8 cellular contexts compared by ENCODE assay signal in genomic region chr19:16828990-16829821, GRCh38. TPM values are rescaled to one million over a fixed set of nuclear protein-coding genes. Genes with fewer than 3 reads are reported as not detected.
A peak's percentile ranks its signal among the peaks of the same experiment; 100 is the strongest.
DNase-seq lines count a peak whose midpoint lies in the region; ATAC-seq and TF ChIP-seq lines count a peak whose summit lies in the region.

TSS of gene SIN3B (plus strand) at chr19:16829398. CDS start at chr19:16829421, 23 bp downstream.

- peak within 1 kb of the TSS; percentile 81 for H3K9ac ChIP-seq in parathyroid adenoma

- intact Hi-C loops in T-helper 1 cell treated with Interleukin-12 subunit alpha and Interleukin-12 subunit beta and Interleukin-4 antibody, amounts not matched to agents 30 ng/mL and 1 ng/mL, for 36 hours (cut with micrococcal nuclease), result loop anchor here (1.0 to 2.0 kb wide), 5 partner anchors 68 to 464 kb away; partner anchors contain the start of genes BABAM1, C19orf44, CALR3 and MED26

- peak within 1 kb of the TSS; percentile 71 for H2AFZ ChIP-seq in parathyroid adenoma

- peak within 1 kb of the TSS; percentile 49 for H3K4me3 ChIP-seq in CD4-positive, CD25-positive, alpha-beta regulatory T cell (ENCODE audit: low read depth, low read length)
- H3K4me3 ChIP-seq in cardiac muscle cell (peak within 1 kb of the TSS; percentile 81), parathyroid adenoma (ENCODE audit: low read depth, low read length) (peak within 1 kb of the TSS; percentile 74), thymus (ENCODE audit: low read length) (peak within 1 kb of the TSS; percentile 82)

- H3K4me1 ChIP-seq in CD4-positive, CD25-positive, alpha-beta regulatory T cell (ENCODE audit: control insufficient read depth, insufficient read depth, low read length, poor library complexity, severe bottlenecking), result peaks cover 23% of the 10 kb centered on the region
- peaks cover 2% of the 10 kb centered on the region for H3K4me1 ChIP-seq in cardiac muscle cell (ENCODE audit: low read depth)
- peaks cover 16% of the 10 kb centered on the region for H3K4me1 ChIP-seq in parathyroid adenoma
- H3K4me1 ChIP-seq in thymus (ENCODE audit: control insufficient read depth, insufficient read depth, low read length), result peaks cover 3% of the 10 kb centered on the region

- peak within 1 kb of the TSS; percentile 65 to 88 (median 80) for H3K27ac Mint-ChIP-seq in CD4-positive, CD25-positive, alpha-beta regulatory T cell

- peak within 1 kb of the TSS; percentile 62 for H3K27ac ChIP-seq in CD4-positive, CD25-positive, alpha-beta regulatory T cell (ENCODE audit: insufficient read depth, low read length, poor library complexity, severe bottlenecking)
- H3K27ac ChIP-seq in adipose tissue (ENCODE audit: low read depth, low read length) (no peak within 1 kb of the TSS), cardiac muscle cell (no peak within 1 kb of the TSS), parathyroid adenoma (peak within 1 kb of the TSS; percentile 67), thymus (ENCODE audit: low read depth) (peak within 1 kb of the TSS; percentile 36)

- no peaks in the 10 kb centered on the region for H3K9me3 Mint-ChIP-seq in CD4-positive, CD25-positive, alpha-beta regulatory T cell

- TF ChIP-seq CTCF in cardiac muscle cell (IDR thresholded peaks at IDR 0.05; ENCODE audit: low read depth, low read length) (no peak), parathyroid adenoma (IDR thresholded peaks at IDR 0.05) (no peak)

- peaks cover 3% of the 10 kb centered on the region for H3K27me3 ChIP-seq in CD4-positive, CD25-positive, alpha-beta regulatory T cell (ENCODE audit: control insufficient read depth, insufficient read depth, low read length)
- peaks cover 8% of the 10 kb centered on the region for H3K27me3 ChIP-seq in cardiac muscle cell
- H3K27me3 ChIP-seq in parathyroid adenoma (ENCODE audit: control insufficient read depth, insufficient read depth, low read length), result no peaks in the 10 kb centered on the region
- H3K27me3 ChIP-seq in thymus (ENCODE audit: control insufficient read depth, insufficient read depth), result peaks cover 2% of the 10 kb centered on the region

- H3K4me1 Mint-ChIP-seq in CD4-positive, CD25-positive, alpha-beta regulatory T cell, result peaks cover 5 to 41% (median 24%) of the 10 kb centered on the region in 4 donors

- H3K4me3 Mint-ChIP-seq in CD4-positive, CD25-positive, alpha-beta regulatory T cell, result peak within 1 kb of the TSS; percentile 88 to 93 (median 90)

- peaks cover 25% of the 10 kb centered on the region for H3K36me3 ChIP-seq in CD4-positive, CD25-positive, alpha-beta regulatory T cell (ENCODE audit: control insufficient read depth, insufficient read depth, low read length)
- peaks cover 19% of the 10 kb centered on the region for H3K36me3 ChIP-seq in cardiac muscle cell
- no peaks in the 10 kb centered on the region for H3K36me3 ChIP-seq in parathyroid adenoma (ENCODE audit: control insufficient read depth, insufficient read depth, low read length)
- H3K36me3 ChIP-seq in thymus (ENCODE audit: control insufficient read depth, insufficient read depth), result peaks cover 25% of the 10 kb centered on the region

- H3K36me3 Mint-ChIP-seq in CD4-positive, CD25-positive, alpha-beta regulatory T cell, result peaks cover 14% of the 10 kb centered on the region

- H3K9me3 ChIP-seq in CD4-positive, CD25-positive, alpha-beta regulatory T cell (ENCODE audit: control insufficient read depth in 2 of 2, low read length in 2 of 2), result no peaks in the 10 kb centered on the region
- no peaks in the 10 kb centered on the region for H3K9me3 ChIP-seq in cardiac muscle cell (ENCODE audit: low read depth)
- H3K9me3 ChIP-seq in parathyroid adenoma (ENCODE audit: control insufficient read depth, low read length), result no peaks in the 10 kb centered on the region
- no peaks in the 10 kb centered on the region for H3K9me3 ChIP-seq in thymus (ENCODE audit: control insufficient read depth)

- WGBS in adipose tissue, 3 donors, result 2% methylated on average over 48 to 63 of the region's 63 CpGs
- WGBS in thymus, result 2% methylated on average over 63 of the region's 63 CpGs

- peaks cover 35% of the 10 kb centered on the region for H3K27me3 Mint-ChIP-seq in CD4-positive, CD25-positive, alpha-beta regulatory T cell

- peak within 1 kb of the TSS; percentile 95 for H3K4me2 ChIP-seq in parathyroid adenoma (ENCODE audit: low read length)

- ATAC-seq in CD4-positive, CD25-positive, alpha-beta regulatory T cell (ENCODE audit: low read depth in 2 of 2), result peak; percentile 88 to 91
- peak; percentile 60 for ATAC-seq in GM21737 (IDR thresholded peaks at IDR 0.05; ENCODE audit: unreplicated experiment)

- peaks cover 10% of the 10 kb centered on the region for H3K79me2 ChIP-seq in parathyroid adenoma

- peak; percentile 83 to 93 (median 90) for DNase-seq in CD4-positive, CD25-positive, alpha-beta regulatory T cell
- DNase-seq in NCI-H1105 treated with DMSO at 0.1 percent for 48 hours (lab: John Stamatoyannopoulos, UW) (peak; percentile 73), cardiac muscle cell (ENCODE audit: low read depth in 1 of 2, low spot score in 1 of 2) (peak; percentile 90 to 92)

RNA-seq across cellular contexts. Expression of gene SIN3B, which starts in this region (rescaled TPM):
- total RNA-seq in CD4-positive, CD25-positive, alpha-beta regulatory T cell, result 82.3 TPM
- polyA plus RNA-seq in CD4-positive, CD25-positive, alpha-beta regulatory T cell, result 1 to 10 TPM; 2.2 to 5.2 (median 3.8) TPM
- total RNA-seq in T-helper 1 cell treated with Interleukin-12 subunit alpha and Interleukin-12 subunit beta and Interleukin-4 antibody, amounts not matched to agents 30 ng/mL and 1 ng/mL, for 36 hours, result 41.0 and 43.6 TPM in 2 replicates
- polyA plus RNA-seq in adipose tissue (10 to 100 TPM; 13.8 to 43.3 (median 36.7) TPM), cardiac muscle cell (37.1 and 52.0 TPM in 2 replicates), thymus (32.8 TPM)
- total RNA-seq in cardiac muscle cell, result 48.3 and 75.3 TPM in 2 replicates

Comparison
In these comparisons a context has a peak if more than half of its experiments do, and no peak if none do; other contexts are left out.
1. H3K27ac ChIP-seq: peak in CD4-positive, CD25-positive, alpha-beta regulatory T cell (single experiment), parathyroid adenoma (single experiment) and thymus (single experiment); none in adipose tissue (single experiment) and cardiac muscle cell (single experiment).
2. Peak in every context shown above with its lines, with median percentiles within 50 percentile points of each other: DNase-seq and H3K4me3 ChIP-seq.